14 cellular contexts compared by ENCODE assay signal in the genomic region with DNA sequence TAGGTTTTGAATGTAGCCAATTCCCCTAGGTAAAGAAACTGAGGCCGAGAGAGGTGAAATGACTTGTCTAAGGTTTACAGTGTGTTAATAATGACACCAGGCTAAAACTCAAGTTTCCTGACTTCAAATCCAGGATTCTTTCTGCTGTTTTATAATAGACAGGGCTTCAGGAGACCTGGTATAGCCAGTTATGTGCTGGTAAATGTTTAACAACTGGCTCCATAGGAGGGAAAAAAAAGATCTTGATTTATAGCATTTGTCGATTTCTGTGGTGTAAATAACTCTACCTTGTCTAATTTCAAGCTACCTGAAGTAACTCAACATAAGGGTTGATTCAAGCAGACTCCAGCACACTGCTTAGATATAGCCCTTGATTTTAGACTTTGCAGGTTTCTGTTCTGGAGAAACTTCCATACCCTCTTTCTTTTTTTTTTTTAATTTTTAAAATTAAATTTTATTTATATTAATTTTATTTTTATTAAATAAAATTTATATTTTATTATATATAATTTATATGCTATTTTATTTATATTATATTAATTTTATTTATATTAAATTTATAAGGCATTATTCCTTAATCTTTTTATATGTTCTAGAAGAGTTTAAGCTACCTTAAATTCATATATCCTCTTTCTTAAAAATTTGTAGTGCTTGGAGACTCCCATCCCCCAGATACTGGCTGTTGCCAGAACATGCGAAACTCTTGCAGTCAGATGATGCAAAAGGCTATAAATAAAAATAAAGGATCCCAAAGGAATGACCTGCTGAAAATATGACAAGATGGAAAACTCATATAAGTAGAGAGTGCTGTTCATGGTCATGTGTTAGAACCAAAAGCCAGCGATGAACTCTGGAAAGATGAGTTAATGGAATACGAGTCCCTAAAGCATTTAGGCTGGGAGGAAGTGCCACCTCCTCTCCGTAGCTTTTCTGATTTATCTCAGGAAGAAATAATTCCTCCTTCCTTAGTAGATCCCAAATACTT. TPM values are rescaled to one million over a fixed set of nuclear protein-coding genes. Genes with fewer than 3 reads are reported as not detected.
DNase-seq lines count a peak whose midpoint lies in the region; ATAC-seq and TF ChIP-seq lines count a peak whose summit lies in the region.
"Had no signal": no experiment of that assay in that cellular context is flagged by ENCODE, and none has a peak within 500 bp of the region (broad histone marks: within the 10 kb centered on the region; RNA-seq: fewer than 3 reads in every experiment).

No MANE protein-coding gene starts in this region.

- H3K4me1 ChIP-seq in Caco-2 (peaks cover 52% of the 10 kb centered on the region), right atrium auricular region (peaks cover 0 to 53% of the 10 kb centered on the region in 2 donors)

- H3K9me3 ChIP-seq in Caco-2 (no peaks in the 10 kb centered on the region), right atrium auricular region (no peaks in the 10 kb centered on the region)

- peaks cover 7% of the 10 kb centered on the region for H3K4me1 Mint-ChIP-seq in Caco-2 (ENCODE audit: low read depth, unreplicated experiment)
- H3K4me1 Mint-ChIP-seq: T-cell had no signal

- TF ChIP-seq CTCF in Caco-2 (IDR thresholded peaks at IDR 0.05; ENCODE audit: insufficient read depth in 1 of 2, low read depth in 1 of 2, low read length in 1 of 2, severe bottlenecking in 1 of 2, unreplicated experiment in 1 of 2) (no peak), astrocyte of the spinal cord (IDR thresholded peaks at IDR 0.05; ENCODE audit: low read depth, low read length) (no peak), right atrium auricular region (IDR thresholded peaks at IDR 0.05) (no peak)

- ATAC-seq in GM19463 (IDR thresholded peaks at IDR 0.05; ENCODE audit: unreplicated experiment) = no peak
- no peak for ATAC-seq in HG02840 (IDR thresholded peaks at IDR 0.05; ENCODE audit: low FRiP score, unreplicated experiment)
- ATAC-seq: activated CD8-positive, alpha-beta T cell treated with anti-CD3 and anti-CD28 coated beads for 36 hours; stimulated activated naive CD8-positive, alpha-beta T cell treated with anti-CD3 and anti-CD28 coated beads, Interleukin-15, Interleukin-2, amounts not matched to agents 100 U/mL and 50 U/mL, for 24 hours; T-cell had no signal

- DNase-seq in Caco-2 (no peak), astrocyte of the spinal cord (ENCODE audit: low read depth, low spot score) (peak; percentile 37), right atrium auricular region (ENCODE audit: low spot score) (no peak), skeletal muscle cell (ENCODE audit: low read depth) (peak; percentile 85), DMS79 treated with DMSO at 0.1 percent for 48 hours (lab: John Stamatoyannopoulos, UW) (no peak), SIG-M5 (lab: John Stamatoyannopoulos, UW) (no peak)
- DNase-seq: activated CD8-positive, alpha-beta T cell treated with anti-CD3 and anti-CD28 coated beads for 36 hours; NCI-H526; stimulated activated CD4-positive, alpha-beta T cell treated with anti-CD3 and anti-CD28 coated beads, Interleukin-15, amount 100 ng/mL, for 24 hours; stimulated activated naive CD8-positive, alpha-beta T cell treated with anti-CD3 and anti-CD28 coated beads, Interleukin-15, Interleukin-2, amounts not matched to agents 100 U/mL and 50 U/mL, for 24 hours; T-cell had no signal

- no peaks in the 10 kb centered on the region for H3K9me3 Mint-ChIP-seq in Caco-2 (ENCODE audit: unreplicated experiment)
- H3K9me3 Mint-ChIP-seq: activated CD8-positive, alpha-beta T cell treated with anti-CD3 and anti-CD28 coated beads for 36 hours; T-cell had no signal

- in situ Hi-C loops in astrocyte of the spinal cord (cut with HindIII; ENCODE audit: low sequenced_read_pairs) = no loop called here

- peak overlapping the region; percentile 61 for H3K27ac Mint-ChIP-seq in Caco-2 (ENCODE audit: unreplicated experiment)
- H3K27ac Mint-ChIP-seq: activated CD8-positive, alpha-beta T cell treated with anti-CD3 and anti-CD28 coated beads for 36 hours; CD14-positive monocyte; T-cell had no signal

- H3K27me3 ChIP-seq in Caco-2 (replicated peaks; ENCODE audit: control insufficient read depth, insufficient read depth, low read length) (no peaks in the 10 kb centered on the region), right atrium auricular region (no peaks in the 10 kb centered on the region)

- H3K36me3 ChIP-seq in Caco-2 (ENCODE audit: control insufficient read depth, insufficient read depth, low read length) (no peaks in the 10 kb centered on the region), right atrium auricular region (no peaks in the 10 kb centered on the region)

- no peak overlapping the region for H3K4me3 Mint-ChIP-seq in Caco-2 (ENCODE audit: unreplicated experiment)
- H3K4me3 Mint-ChIP-seq: activated CD8-positive, alpha-beta T cell treated with anti-CD3 and anti-CD28 coated beads for 36 hours; CD14-positive monocyte; T-cell had no signal

- H3K4me3 ChIP-seq in Caco-2 (ENCODE audit: low read depth, low read length) = no peak overlapping the region
- H3K4me3 ChIP-seq in astrocyte of the spinal cord (ENCODE audit: low read depth, low read length) = no peak overlapping the region
- H3K4me3 ChIP-seq in right atrium auricular region = no peak overlapping the region
- no peak overlapping the region for H3K4me3 ChIP-seq in skeletal muscle cell (ENCODE audit: low read depth, low read length)

- intact Hi-C loops in Caco-2 (cut with micrococcal nuclease; ENCODE audit: unreplicated experiment) = no loop called here

- peak overlapping the region; percentile 67 to 87 for H3K27ac ChIP-seq in right atrium auricular region

- BruUV-seq in Caco-2 (replicated peaks; lab: Mats Ljungman, UMichigan) = no TSS peak

- no peaks in the 10 kb centered on the region for H3K27me3 Mint-ChIP-seq in Caco-2 (ENCODE audit: insufficient read depth, unreplicated experiment)

- CTCF ChIA-PET in Caco-2 (lab: Charles Lee) = no interaction called here

- POLR2A ChIA-PET in Caco-2 (lab: Charles Lee) = no interaction called here

- H3K36me3 Mint-ChIP-seq in Caco-2 (ENCODE audit: insufficient read depth, unreplicated experiment) = no peaks in the 10 kb centered on the region
- H3K36me3 Mint-ChIP-seq: CD14-positive monocyte, T-cell had no signal

RNA-seq across cellular contexts. Expression of a gene that starts 35.4 kb away (rescaled TPM):
- total RNA-seq in Caco-2 (2022) (128 and 133 TPM in 2 replicates), right atrium auricular region (10 to 100 TPM; 38.6 to 43.1 TPM)

RNA-seq across cellular contexts. Expression of a gene that starts 55.9 kb away (rescaled TPM):
- 89.8 and 93.7 TPM in 2 replicates for total RNA-seq in Caco-2 (2022)
- total RNA-seq in right atrium auricular region = 100 to 1,000 TPM in 1 of 2 donors, 10 to 100 TPM in 1; 92.3 to 105 TPM

Comparison
In these comparisons a context has a peak if more than half of its experiments do, and no peak if none do; other contexts are left out.
1. DNase-seq: peak in astrocyte of the spinal cord (single experiment) and skeletal muscle cell (single experiment); none in Caco-2 (0 of 2), right atrium auricular region (single experiment), DMS79 treated with DMSO at 0.1 percent for 48 hours (single experiment) and SIG-M5 (single experiment).